Comparison of ENCODE assay signal across 25 cellular contexts in genomic region chr5:65133473-65134110, GRCh38.
DNase-seq lines count a peak whose midpoint lies in the region; ATAC-seq and TF ChIP-seq lines count a peak whose summit lies in the region.
"Had no signal": no experiment of that assay in that cellular context is flagged by ENCODE, and none has a peak within 500 bp of the region (broad histone marks: within the 10 kb centered on the region; RNA-seq: fewer than 3 reads in every experiment).

No MANE protein-coding gene starts in this region.

- H3K27ac ChIP-seq in IMR-90 (ENCODE audit: insufficient read depth, low read length), result no peak overlapping the region
- H3K27ac ChIP-seq in mammary epithelial cell (ENCODE audit: insufficient read depth, low read depth, low read length), result no peak overlapping the region
- H3K27ac ChIP-seq in mesendoderm (ENCODE audit: low read depth, low read length), result no peak overlapping the region
- H3K27ac ChIP-seq: colonic mucosa, neural progenitor cell, prostate gland, SK-N-MC, thyroid gland, VCaP had no signal

- H3K27me3 ChIP-seq in IMR-90 (ENCODE audit: control insufficient read depth, insufficient read depth, low read length) (no peaks in the 10 kb centered on the region), mammary epithelial cell (ENCODE audit: insufficient read depth, low read length) (no peaks in the 10 kb centered on the region), mesendoderm (ENCODE audit: insufficient read depth, low read length, poor library complexity) (no peaks in the 10 kb centered on the region)
- H3K27me3 ChIP-seq: colonic mucosa, neural progenitor cell, thyroid gland had no signal

- H2BK20ac ChIP-seq in IMR-90 (ENCODE audit: low read depth, low read length), result peak overlapping the region; percentile 7

- DNase-seq in IMR-90 (no peak), iPS-NIHi7 (ENCODE audit: extremely low spot score) (peak; percentile 3), superior temporal gyrus (ENCODE audit: extremely low spot score) (peak; percentile 48), mammary epithelial cell (no peak), mesendoderm (no peak), NCI-H146 (lab: John Stamatoyannopoulos, UW) (no peak)
- DNase-seq: activated CD4-positive, alpha-beta T cell treated with anti-CD3 and anti-CD28 coated beads, Interleukin-2, amount 10 ng/mL, durations not matched to agents 7 days and 5 days; colonic mucosa; endodermal cell; left colon; NCI-H1105 treated with DMSO at 0.1 percent for 48 hours; NCI-H2107; NCI-H510A; small intestine; stimulated activated CD4-positive, alpha-beta T cell treated with anti-CD3 and anti-CD28 coated beads, Interleukin-2, amount 100 ng/mL, for 48 hours; stimulated activated naive B cell treated with anti-CD40 and anti-IgM and Interleukin-4, amounts not matched to agents 10 μg/mL and 1 μg/mL and 100 μg/mL, for 72 hours; thyroid gland had no signal

- H4K5ac ChIP-seq in IMR-90 (ENCODE audit: low read depth, low read length) (peak overlapping the region; percentile 41; the same call in 1 of the 2 replicates), mesendoderm (ENCODE audit: low read length) (no peak overlapping the region)

- peak overlapping the region; percentile 76 for H2BK120ac ChIP-seq in IMR-90 (ENCODE audit: low read depth, low read length)
- no peak overlapping the region for H2BK120ac ChIP-seq in mesendoderm (ENCODE audit: low read depth, low read length)

- H3K18ac ChIP-seq in IMR-90 (ENCODE audit: low read depth, low read length), result peak overlapping the region; percentile 46; the same call in 1 of the 2 replicates
- H3K18ac ChIP-seq in mesendoderm (ENCODE audit: low read length), result no peak overlapping the region

- CTCF ChIA-PET in IMR-90 (lab: Yijun Ruan, JAX), result no interaction called here
- CTCF ChIA-PET in mammary epithelial cell (lab: Charles Lee; ENCODE audit: low non-redundant PET), result no interaction called here

- no peaks in the 10 kb centered on the region for H4K20me1 ChIP-seq in IMR-90 (ENCODE audit: insufficient read depth, low read length)
- H4K20me1 ChIP-seq in mammary epithelial cell (ENCODE audit: insufficient read depth, low read length), result no peaks in the 10 kb centered on the region

- no peak overlapping the region; the same call in 1 of the 2 replicates for H3K56ac ChIP-seq in IMR-90 (ENCODE audit: extremely low read depth, insufficient read depth, low read length)
- no peak overlapping the region for H3K56ac ChIP-seq in mesendoderm (ENCODE audit: low read length)

- H3K36me3 ChIP-seq in IMR-90 (ENCODE audit: control insufficient read depth, insufficient read depth, low read length) (no peaks in the 10 kb centered on the region), mammary epithelial cell (ENCODE audit: insufficient read depth, low read length) (no peaks in the 10 kb centered on the region), mesendoderm (ENCODE audit: control insufficient read depth, insufficient read depth, low read length) (no peaks in the 10 kb centered on the region)
- H3K36me3 ChIP-seq: colonic mucosa, neural progenitor cell, prostate gland, thyroid gland had no signal

- peak overlapping the region; percentile 14; the same call in 1 of the 2 replicates for H3K14ac ChIP-seq in IMR-90 (replicated peaks; ENCODE audit: low read depth, low read length)

- in situ Hi-C loops in IMR-90 (cut with MboI; ENCODE audit: low sequenced_read_pairs) (no loop called here), mammary epithelial cell (cut with MboI; ENCODE audit: low sequenced_read_pairs in 2 of 2) (no loop called here)

- H4K91ac ChIP-seq in IMR-90 (ENCODE audit: insufficient read depth, low read depth, low read length), result peak overlapping the region; percentile 43

- H2AK5ac ChIP-seq in IMR-90 (ENCODE audit: low read depth, low read length) (peak overlapping the region; percentile 85), mesendoderm (ENCODE audit: low read length) (no peak overlapping the region)

- TF ChIP-seq POLR2A in IMR-90 (IDR thresholded peaks at IDR 0.05; ENCODE audit: low read depth, low read length), result no peak

- BruUV-seq in IMR-90 (replicated peaks; lab: Mats Ljungman, UMichigan) (no TSS peak), mammary epithelial cell (replicated peaks; lab: Mats Ljungman, UMichigan) (no TSS peak)

- H3K9me1 ChIP-seq in IMR-90 (ENCODE audit: insufficient read depth, low read length), result peaks cover 7% of the 10 kb centered on the region

- no peak for TF ChIP-seq CTCF in IMR-90 (conservative IDR thresholded peaks at IDR 0.05; ENCODE audit: low read depth, low read length)
- no peak for TF ChIP-seq CTCF in brain (conservative IDR thresholded peaks at IDR 0.05)
- no peak for TF ChIP-seq CTCF in mammary epithelial cell (conservative IDR thresholded peaks at IDR 0.05 in 1 of 2, IDR thresholded peaks at IDR 0.05 in 1 of 2; ENCODE audit: extremely low read depth in 1 of 2, insufficient read depth in 1 of 2, low read depth in 1 of 2, low read length in 2 of 2)

- H3K9me3 ChIP-seq in IMR-90 (ENCODE audit: control insufficient read depth, insufficient read depth, low read length) (no peaks in the 10 kb centered on the region), mammary epithelial cell (replicated peaks; ENCODE audit: insufficient read depth, low read length) (no peaks in the 10 kb centered on the region)
- H3K9me3 ChIP-seq: colonic mucosa, prostate gland, thyroid gland had no signal

- H3K23ac ChIP-seq in IMR-90 (ENCODE audit: low read depth, low read length) (peak overlapping the region; percentile 25; the same call in 1 of the 2 replicates), mesendoderm (ENCODE audit: low read length) (no peak overlapping the region)

- H2AFZ ChIP-seq in IMR-90 (replicated peaks; ENCODE audit: low read length, poor library complexity), result peak overlapping the region; percentile 38
- H2AFZ ChIP-seq in mammary epithelial cell (ENCODE audit: low read depth, low read length), result no peak overlapping the region
- H2AFZ ChIP-seq: neural progenitor cell had no signal

- no peaks in the 10 kb centered on the region for H3K9me3 Mint-ChIP-seq in brain
- H3K9me3 Mint-ChIP-seq: activated CD4-positive, alpha-beta T cell treated with anti-CD3 and anti-CD28 coated beads, Interleukin-2, amount 10 ng/mL, durations not matched to agents 7 days and 5 days; endodermal cell; neural progenitor cell had no signal

- no peaks in the 10 kb centered on the region for H3K27me3 Mint-ChIP-seq in brain
- H3K27me3 Mint-ChIP-seq: activated CD4-positive, alpha-beta T cell treated with anti-CD3 and anti-CD28 coated beads, Interleukin-2, amount 10 ng/mL, durations not matched to agents 7 days and 5 days; activated naive CD8-positive, alpha-beta T cell; B cell; stimulated activated naive B cell treated with anti-CD40 and anti-IgM and Interleukin-4, amounts not matched to agents 10 μg/mL and 1 μg/mL and 100 μg/mL, for 72 hours had no signal

- no peak; the same call in 1 of the 2 replicates for ATAC-seq in IMR-90 (ENCODE audit: low read depth)
- ATAC-seq: left colon; Panc1; stimulated activated naive B cell treated with anti-CD40 and anti-IgM and Interleukin-4, amounts not matched to agents 10 μg/mL and 1 μg/mL and 100 μg/mL, for 72 hours had no signal

- H3K4ac ChIP-seq in IMR-90 (ENCODE audit: low read depth, low read length) (peak overlapping the region; percentile 64), mesendoderm (ENCODE audit: low read depth, low read length) (no peak overlapping the region)

- no CpG with 5 or more reads among the region's 2 CpGs for WGBS in IMR-90 (ENCODE audit: extremely low coverage in 2 of 2, insufficient read length in 1 of 2), 2 experiments
- 100% methylated on average over 2 of the region's 2 CpGs for WGBS in mammary epithelial cell (ENCODE audit: low coverage, missing lambda C conversion rate)
- no CpG with 5 or more reads among the region's 2 CpGs for WGBS in mesendoderm (ENCODE audit: extremely low coverage, insufficient coverage, low lambda C conversion rate)

- intact Hi-C loops in IMR-90 (cut with micrococcal nuclease) (no loop called here), mammary epithelial cell (cut with micrococcal nuclease) (no loop called here)

- H3K27ac Mint-ChIP-seq in brain, result peak overlapping the region in 3 of 5 experiments; percentile 50 to 92 (median 78)
- H3K27ac Mint-ChIP-seq: activated CD4-positive, alpha-beta T cell treated with anti-CD3 and anti-CD28 coated beads, Interleukin-2, amount 10 ng/mL, durations not matched to agents 7 days and 5 days; activated naive CD8-positive, alpha-beta T cell; B cell; endodermal cell; stimulated activated naive B cell treated with anti-CD40 and anti-IgM and Interleukin-4, amounts not matched to agents 10 μg/mL and 1 μg/mL and 100 μg/mL, for 72 hours had no signal

- H4K8ac ChIP-seq in IMR-90 (ENCODE audit: low read depth in 2 of 2, low read length in 2 of 2) (peak overlapping the region; percentile 5 to 66; a peak in 3 of 4 replicates), mesendoderm (ENCODE audit: low read depth, low read length) (no peak overlapping the region)

- H2BK15ac ChIP-seq in IMR-90 (ENCODE audit: low read depth, low read length) (peak overlapping the region; percentile 51; the same call in 2 of the 3 replicates), mesendoderm (replicated peaks; ENCODE audit: low read depth) (no peak overlapping the region)

- H3K4me3 ChIP-seq in IMR-90 (ENCODE audit: insufficient read depth, low read depth, low read length), result no peak overlapping the region
- H3K4me3 ChIP-seq in mammary epithelial cell (replicated peaks in 1 of 3; ENCODE audit: insufficient read depth in 1 of 3, low read depth in 2 of 3, low read length in 3 of 3), result no peak overlapping the region
- no peak overlapping the region for H3K4me3 ChIP-seq in mesendoderm (ENCODE audit: low read length)
- H3K4me3 ChIP-seq: colonic mucosa, neural progenitor cell, prostate gland, SK-N-MC, thyroid gland had no signal

- H2AK9ac ChIP-seq in IMR-90 (replicated peaks; ENCODE audit: low read depth, low read length, poor library complexity), result no peak overlapping the region

- H3K4me3 Mint-ChIP-seq in brain, result no peak overlapping the region
- H3K4me3 Mint-ChIP-seq: activated CD4-positive, alpha-beta T cell treated with anti-CD3 and anti-CD28 coated beads, Interleukin-2, amount 10 ng/mL, durations not matched to agents 7 days and 5 days; activated naive CD8-positive, alpha-beta T cell; B cell; endodermal cell; neural progenitor cell; stimulated activated naive B cell treated with anti-CD40 and anti-IgM and Interleukin-4, amounts not matched to agents 10 μg/mL and 1 μg/mL and 100 μg/mL, for 72 hours had no signal

- no peaks in the 10 kb centered on the region for H3K79me1 ChIP-seq in IMR-90 (ENCODE audit: low read depth in 1 of 2, low read length in 2 of 2)
- H3K79me1 ChIP-seq in mesendoderm (ENCODE audit: low read length), result no peaks in the 10 kb centered on the region

- H3K4me2 ChIP-seq in IMR-90 (ENCODE audit: low read depth, low read length) (no peak overlapping the region), mammary epithelial cell (ENCODE audit: insufficient read depth, low read depth, low read length) (no peak overlapping the region), mesendoderm (ENCODE audit: low read length) (no peak overlapping the region)
- H3K4me2 ChIP-seq: neural progenitor cell had no signal

- dilution Hi-C loops in IMR-90 (cut with HindIII; ENCODE audit: low sequenced_read_pairs, unreplicated experiment), result no loop called here
- dilution Hi-C loops in mammary epithelial cell (cut with HindIII; ENCODE audit: low sequenced_read_pairs), result no loop called here

- POLR2A ChIA-PET in IMR-90 (lab: Charles Lee; ENCODE audit: unreplicated experiment), result no interaction called here

- H3K4me1 ChIP-seq in IMR-90 (ENCODE audit: control insufficient read depth, insufficient read depth, low read length) (peaks cover 7% of the 10 kb centered on the region), mammary epithelial cell (ENCODE audit: insufficient read depth, low read length) (no peaks in the 10 kb centered on the region), mesendoderm (ENCODE audit: control insufficient read depth, low read depth, low read length) (no peaks in the 10 kb centered on the region)
- H3K4me1 ChIP-seq: colonic mucosa, prostate gland, thyroid gland had no signal

- H3K4me1 Mint-ChIP-seq in brain, result peaks cover 37% of the 10 kb centered on the region
- H3K4me1 Mint-ChIP-seq: activated CD4-positive, alpha-beta T cell treated with anti-CD3 and anti-CD28 coated beads, Interleukin-2, amount 10 ng/mL, durations not matched to agents 7 days and 5 days; B cell; stimulated activated naive B cell treated with anti-CD40 and anti-IgM and Interleukin-4, amounts not matched to agents 10 μg/mL and 1 μg/mL and 100 μg/mL, for 72 hours had no signal

- no peak for TF ChIP-seq RAD21 in IMR-90 (IDR thresholded peaks at IDR 0.05; ENCODE audit: low read length)

- no peaks in the 10 kb centered on the region for H3K79me2 ChIP-seq in mammary epithelial cell (ENCODE audit: insufficient read depth, low read length)
- no peaks in the 10 kb centered on the region for H3K79me2 ChIP-seq in mesendoderm (ENCODE audit: control insufficient read depth, insufficient read depth, low read length)

- H3K9ac ChIP-seq in IMR-90 (ENCODE audit: low read depth, low read length) (peak overlapping the region; percentile 29; the same call in 1 of the 2 replicates), mammary epithelial cell (ENCODE audit: insufficient read depth, low read length) (no peak overlapping the region), mesendoderm (ENCODE audit: low read length) (no peak overlapping the region)
- H3K9ac ChIP-seq: neural progenitor cell had no signal

- peak overlapping the region; percentile 30 for H2BK5ac ChIP-seq in IMR-90 (ENCODE audit: low read depth, low read length, poor library complexity, severe bottlenecking)
- no peak overlapping the region for H2BK5ac ChIP-seq in mesendoderm (ENCODE audit: low read length)

- H3K36me3 Mint-ChIP-seq in brain, result no peaks in the 10 kb centered on the region
- H3K36me3 Mint-ChIP-seq: activated naive CD8-positive, alpha-beta T cell; neural progenitor cell; stimulated activated naive B cell treated with anti-CD40 and anti-IgM and Interleukin-4, amounts not matched to agents 10 μg/mL and 1 μg/mL and 100 μg/mL, for 72 hours had no signal

Comparison
In these comparisons a context has a peak if more than half of its experiments do, and no peak if none do; other contexts are left out.
1. DNase-seq: peak in iPS-NIHi7 (single experiment) and superior temporal gyrus (single experiment); none in IMR-90 (single experiment), mammary epithelial cell (single experiment), mesendoderm (single experiment) and NCI-H146 (single experiment).